Comparison of ENCODE assay signal across 29 cellular contexts in genomic region chr7:16471933-16472332, GRCh38. TPM values are rescaled to one million over a fixed set of nuclear protein-coding genes. Genes with fewer than 3 reads are reported as not detected.
DNase-seq lines count a peak whose midpoint lies in the region; ATAC-seq and TF ChIP-seq lines count a peak whose summit lies in the region.
"Had no signal": no experiment of that assay in that cellular context is flagged by ENCODE, and none has a peak within 500 bp of the region (broad histone marks: within the 10 kb centered on the region; RNA-seq: fewer than 3 reads in every experiment).

No MANE protein-coding gene starts in this region.

- TF ChIP-seq CTCF in SK-N-SH (IDR thresholded peaks at IDR 0.05) = 0 out of 2 replicates have a peak, but pooled peaks have one; percentile 12

- H3K36me3 ChIP-seq in SK-N-SH (replicated peaks in 1 of 2; ENCODE audit: control insufficient read depth in 1 of 2, insufficient read depth in 2 of 2, low read length in 1 of 2) (no peaks in the 10 kb centered on the region), SJCRH30 (no peaks in the 10 kb centered on the region)
- H3K36me3 ChIP-seq: adrenal gland, esophagus muscularis mucosa, gastrocnemius medialis, HAP-1, neutrophil had no signal

- no peak overlapping the region for H2AFZ ChIP-seq in SK-N-SH (ENCODE audit: low read depth)

- DNase-seq in SK-N-SH (no peak), SK-MEL-5 (ENCODE audit: low read depth, low spot score) (peak; percentile 90), globus pallidus (ENCODE audit: low spot score) (peak; percentile 64), superior temporal gyrus (ENCODE audit: extremely low spot score) (peak; percentile 58), DMS53 (lab: John Stamatoyannopoulos, UW) (no peak), SJCRH30 (no peak)
- DNase-seq in activated CD4-positive, CD25-positive, alpha-beta regulatory T cell treated with anti-CD3 and anti-CD28 coated beads, Interleukin-2, amount 50 U/mL, for 72 hours = no peak
- DNase-seq: activated CD4-positive, alpha-beta T cell treated with anti-CD3 and anti-CD28 coated beads, Interleukin-2, amount 50 U/mL, for 1 hour; activated naive CD4-positive, alpha-beta T cell; activated T-cell treated with anti-CD3 and anti-CD28 coated beads, Interleukin-2, amount 50 U/mL, for 4 hours; adrenal gland; cortex of kidney; gastrocnemius medialis; KG1; mesenchymal stem cell; NCI-H1436 treated with DMSO at 0.1 percent for 48 hours; NCI-H82 had no signal

- H3K27me3 ChIP-seq in SK-N-SH (ENCODE audit: insufficient read depth) = peaks cover 29% of the 10 kb centered on the region; the same call in 1 of the 2 replicates
- H3K27me3 ChIP-seq in SJCRH30 = no peaks in the 10 kb centered on the region
- H3K27me3 ChIP-seq: adrenal gland, esophagus muscularis mucosa, gastrocnemius medialis, neutrophil had no signal

- ATAC-seq in SK-N-SH treated with all-trans-retinoic acid at 6 μM for 48 hours = no peak
- ATAC-seq: activated T-cell treated with anti-CD3 and anti-CD28 coated beads, Interleukin-2, amount 50 U/mL, for 4 hours; gastrocnemius medialis; left lobe of liver; WTC11 had no signal

- H3K9me2 ChIP-seq in SK-N-SH = no peaks in the 10 kb centered on the region

- CTCF ChIA-PET in SK-N-SH (lab: Yijun Ruan, JAX) = no interaction called here

- in situ Hi-C loops in SK-MEL-5 (cut with HindIII; ENCODE audit: low pct_unique_long_range_greater_than_20kb, low sequenced_read_pairs) = no loop called here

- POLR2A ChIA-PET in SK-N-SH (lab: Yijun Ruan, JAX) = no interaction called here

- H3K9me3 ChIP-seq in SK-N-SH = no peaks in the 10 kb centered on the region
- no peaks in the 10 kb centered on the region for H3K9me3 ChIP-seq in SJCRH30 (replicated peaks)
- H3K9me3 ChIP-seq: adrenal gland, esophagus muscularis mucosa, gastrocnemius medialis, HAP-1, neutrophil had no signal

- H3K4me1 ChIP-seq in SK-N-SH (ENCODE audit: control insufficient read depth in 1 of 2, insufficient read depth in 2 of 2, low read depth in 1 of 2, low read length in 1 of 2) (no peaks in the 10 kb centered on the region), SJCRH30 (no peaks in the 10 kb centered on the region)
- H3K4me1 ChIP-seq: adrenal gland, esophagus muscularis mucosa, gastrocnemius medialis, HAP-1 had no signal

- no peaks in the 10 kb centered on the region for H3F3A ChIP-seq in SK-N-SH (replicated peaks; ENCODE audit: insufficient read depth)

- no peak overlapping the region for H3K27ac ChIP-seq in SK-N-SH (ENCODE audit: low read depth in 2 of 2, low read length in 1 of 2)
- no peak overlapping the region for H3K27ac ChIP-seq in SJCRH30
- H3K27ac ChIP-seq: adrenal gland, esophagus muscularis mucosa, gastrocnemius medialis, neutrophil had no signal

- H3K4me2 ChIP-seq in SK-N-SH = no peak overlapping the region

- no peaks in the 10 kb centered on the region for H3K79me2 ChIP-seq in SK-N-SH (ENCODE audit: insufficient read depth)

- H3K4me3 ChIP-seq in SK-N-SH (ENCODE audit: low read depth in 2 of 2, low read length in 1 of 2) = no peak overlapping the region
- no peak overlapping the region for H3K4me3 ChIP-seq in SJCRH30
- H3K4me3 ChIP-seq: adrenal gland, esophagus muscularis mucosa, gastrocnemius medialis, HAP-1 had no signal

- no peaks in the 10 kb centered on the region for H4K20me1 ChIP-seq in SK-N-SH (ENCODE audit: insufficient read depth)

- TF ChIP-seq RAD21 in SK-N-SH (IDR thresholded peaks at IDR 0.05; ENCODE audit: low read length) = no peak

- TF ChIP-seq EP300 in SK-N-SH (IDR thresholded peaks at IDR 0.05; ENCODE audit: borderline replicate concordance in 1 of 2, low read depth in 1 of 2, low read length in 1 of 2) = no peak

- no peak overlapping the region for H3K9ac ChIP-seq in SK-N-SH

- 47% methylated on average over 4 of the region's 4 CpGs for WGBS in SK-N-SH (ENCODE audit: low lambda C conversion rate)

TF ChIP-seq in SK-N-SH, 30 proteins besides CTCF, POLR2A, EP300 and RAD21:
- no peak for TF ChIP-seq NRF1 (IDR thresholded peaks at IDR 0.05; ENCODE audit: low read depth, low read length)

TF ChIP-seq in SK-N-SH treated with all-trans-retinoic acid at 6 μM for 48 hours, 23 proteins besides CTCF, POLR2A, EP300 and RAD21:
- no peak for TF ChIP-seq PPARA (CRISPR knock-in tag; IDR thresholded peaks at IDR 0.05; ENCODE audit: borderline replicate concordance)
- no peak for TF ChIP-seq ZNF70 (CRISPR knock-in tag; IDR thresholded peaks at IDR 0.05)
- TF ChIP-seq, protein P1, sequence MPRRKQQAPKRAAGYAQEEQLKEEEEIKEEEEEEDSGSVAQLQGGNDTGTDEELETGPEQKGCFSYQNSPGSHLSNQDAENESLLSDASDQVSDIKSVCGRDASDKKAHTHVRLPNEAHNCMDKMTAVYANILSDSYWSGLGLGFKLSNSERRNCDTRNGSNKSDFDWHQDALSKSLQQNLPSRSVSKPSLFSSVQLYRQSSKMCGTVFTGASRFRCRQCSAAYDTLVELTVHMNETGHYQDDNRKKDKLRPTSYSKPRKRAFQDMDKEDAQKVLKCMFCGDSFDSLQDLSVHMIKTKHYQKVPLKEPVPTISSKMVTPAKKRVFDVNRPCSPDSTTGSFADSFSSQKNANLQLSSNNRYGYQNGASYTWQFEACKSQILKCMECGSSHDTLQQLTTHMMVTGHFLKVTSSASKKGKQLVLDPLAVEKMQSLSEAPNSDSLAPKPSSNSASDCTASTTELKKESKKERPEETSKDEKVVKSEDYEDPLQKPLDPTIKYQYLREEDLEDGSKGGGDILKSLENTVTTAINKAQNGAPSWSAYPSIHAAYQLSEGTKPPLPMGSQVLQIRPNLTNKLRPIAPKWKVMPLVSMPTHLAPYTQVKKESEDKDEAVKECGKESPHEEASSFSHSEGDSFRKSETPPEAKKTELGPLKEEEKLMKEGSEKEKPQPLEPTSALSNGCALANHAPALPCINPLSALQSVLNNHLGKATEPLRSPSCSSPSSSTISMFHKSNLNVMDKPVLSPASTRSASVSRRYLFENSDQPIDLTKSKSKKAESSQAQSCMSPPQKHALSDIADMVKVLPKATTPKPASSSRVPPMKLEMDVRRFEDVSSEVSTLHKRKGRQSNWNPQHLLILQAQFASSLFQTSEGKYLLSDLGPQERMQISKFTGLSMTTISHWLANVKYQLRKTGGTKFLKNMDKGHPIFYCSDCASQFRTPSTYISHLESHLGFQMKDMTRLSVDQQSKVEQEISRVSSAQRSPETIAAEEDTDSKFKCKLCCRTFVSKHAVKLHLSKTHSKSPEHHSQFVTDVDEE (CRISPR knock-in tag; IDR thresholded peaks at IDR 0.05) = no peak
- no peak for TF ChIP-seq ESRRG (CRISPR knock-in tag; IDR thresholded peaks at IDR 0.05)
- no peak for TF ChIP-seq OSR1 (CRISPR knock-in tag; IDR thresholded peaks at IDR 0.05)
- no peak for TF ChIP-seq CREB5 (CRISPR knock-in tag; IDR thresholded peaks at IDR 0.05; ENCODE audit: low read depth)

RNA-seq across cellular contexts. Expression of gene SOSTDC1, which starts 6.4 kb away (rescaled TPM):
- polyA plus RNA-seq in SK-N-SH (2012; rRNA removed) = 0.13 and 0.81 TPM in 2 replicates
- 0.58 and 0.71 TPM in 2 replicates for polyA plus RNA-seq in SK-N-SH (2012; cell fraction: cytosol; rRNA removed)
- polyA plus RNA-seq in SK-N-SH (2012; cell fraction: nucleus; rRNA removed) = 0.07 and 0.12 TPM in 2 replicates
- total RNA-seq in SK-MEL-5 (2014; rRNA removed; shearing (Covaris generic)) = 8.1 and 8.7 TPM in 2 replicates
- polyA plus RNA-seq in SK-MEL-5 (2015; cell fraction: cytosol; rRNA removed) = 10.2 and 12.6 TPM in 2 replicates
- 3.1 and 5.1 TPM in 2 replicates for polyA plus RNA-seq in SK-MEL-5 (2015; cell fraction: nucleus; rRNA removed)
- 6.2 and 7.3 TPM in 2 replicates for total RNA-seq in SJCRH30 (2014; rRNA removed; shearing (Covaris generic))
- total RNA-seq: activated T-cell treated with anti-CD3 and anti-CD28 coated beads, Interleukin-2, amount 50 U/mL, for 4 hours; bronchial epithelial cell; gastrocnemius medialis; left lobe of liver; myocyte; OCI-LY7 had no signal
- polyA plus RNA-seq: BJ had no signal

RNA-seq across cellular contexts. Expression of gene CRPPA, which starts 50.6 kb away (rescaled TPM):
- polyA plus RNA-seq in SK-N-SH (2012; rRNA removed) = 0.15 and 0.31 TPM in 2 replicates
- polyA plus RNA-seq in SK-N-SH (2012; cell fraction: cytosol; rRNA removed) = 0.34 and 0.46 TPM in 2 replicates
- polyA plus RNA-seq in SK-N-SH (2012; cell fraction: nucleus; rRNA removed) = 0.11 and 0.35 TPM in 2 replicates
- 1.9 and 2.5 TPM in 2 replicates for total RNA-seq in SK-MEL-5 (2014; rRNA removed; shearing (Covaris generic))
- polyA plus RNA-seq in SK-MEL-5 (2015; cell fraction: cytosol; rRNA removed) = 0.69 and 1.4 TPM in 2 replicates
- polyA plus RNA-seq in SK-MEL-5 (2015; cell fraction: nucleus; rRNA removed) = 0.62 and 1.3 TPM in 2 replicates
- total RNA-seq in SJCRH30 (2014; rRNA removed; shearing (Covaris generic)) = 8.8 and 9.3 TPM in 2 replicates
- total RNA-seq: OCI-LY7 had no signal

RNA-seq across cellular contexts. Expression of gene LRRC72, which starts 54.7 kb away (rescaled TPM):
- not detected in 2 replicates for polyA plus RNA-seq in SK-N-SH (2012; rRNA removed)
- not detected in 2 replicates for polyA plus RNA-seq in SK-N-SH (2012; cell fraction: cytosol; rRNA removed)
- polyA plus RNA-seq in SK-N-SH (2012; cell fraction: nucleus; rRNA removed) = not detected in 2 replicates
- not detected in 2 replicates for total RNA-seq in SK-MEL-5 (2014; rRNA removed; shearing (Covaris generic))
- not detected in 2 replicates for polyA plus RNA-seq in SK-MEL-5 (2015; cell fraction: cytosol; rRNA removed)
- not detected in 2 replicates for polyA plus RNA-seq in SK-MEL-5 (2015; cell fraction: nucleus; rRNA removed)
- total RNA-seq in SJCRH30 (2014; rRNA removed; shearing (Covaris generic)) = not detected in 2 replicates
- total RNA-seq: activated T-cell treated with anti-CD3 and anti-CD28 coated beads, Interleukin-2, amount 50 U/mL, for 4 hours; adrenal gland; bronchial epithelial cell; esophagus muscularis mucosa; gastrocnemius medialis; left lobe of liver; myocyte; OCI-LY7; progenitor cell of endocrine pancreas; WTC11 had no signal
- polyA plus RNA-seq: adrenal gland, BJ, thymus had no signal

Comparison
In these comparisons a context has a peak if more than half of its experiments do, and no peak if none do; other contexts are left out.
1. DNase-seq: peak in SK-MEL-5 (single experiment), globus pallidus (single experiment) and superior temporal gyrus (single experiment); none in SK-N-SH (single experiment), DMS53 (single experiment), activated CD4-positive, CD25-positive, alpha-beta regulatory T cell treated with anti-CD3 and anti-CD28 coated beads, Interleukin-2, amount 50 U/mL, for 72 hours (single experiment) and SJCRH30 (0 of 2).